Comparison of ENCODE assay signal across 17 cellular contexts in the genomic region with DNA sequence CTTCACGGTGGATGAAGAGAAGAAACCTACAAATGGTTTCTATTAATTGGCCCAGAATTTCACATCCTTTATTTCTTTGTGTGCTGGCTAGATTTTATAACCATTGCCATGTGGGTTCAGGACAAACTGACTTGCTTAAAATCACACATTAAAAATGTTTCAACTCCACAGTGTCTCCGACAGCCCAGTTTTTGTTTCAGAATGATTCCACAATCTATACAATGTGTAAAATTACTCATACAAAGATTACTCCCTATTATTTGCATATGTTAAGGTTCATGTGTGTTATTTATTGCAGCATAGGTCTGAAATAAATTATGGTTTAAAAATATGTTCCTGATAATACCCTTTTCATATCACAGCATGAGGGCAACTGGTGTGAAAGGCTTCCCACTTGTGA. TPM values are rescaled to one million over a fixed set of nuclear protein-coding genes. Genes with fewer than 3 reads are reported as not detected.
DNase-seq lines count a peak whose midpoint lies in the region; ATAC-seq, FAIRE-seq and TF ChIP-seq lines count a peak whose summit lies in the region.
"Had no signal": no experiment of that assay in that cellular context is flagged by ENCODE, and none has a peak within 500 bp of the region (broad histone marks: within the 10 kb centered on the region; RNA-seq: fewer than 3 reads in every experiment).

No MANE protein-coding gene starts in this region.

- no peak overlapping the region for H3K4me3 ChIP-seq in upper lobe of right lung
- H3K4me3 ChIP-seq: mucosa of descending colon, vagina had no signal

- no peak for TF ChIP-seq CTCF in upper lobe of right lung (IDR thresholded peaks at IDR 0.05)
- no peak for TF ChIP-seq CTCF in progenitor cell of endocrine pancreas (IDR thresholded peaks at IDR 0.05; ENCODE audit: unreplicated experiment)

- no peak overlapping the region for H3K27ac ChIP-seq in upper lobe of right lung
- H3K27ac ChIP-seq: KMS-11, vagina had no signal

- no peak overlapping the region for H3K27ac Mint-ChIP-seq in T-helper 2 cell treated with Interferon-gamma antibody and Interleukin-4, amounts not matched to agents 5 μg/mL and 100 μg/mL, for 36 hours
- H3K27ac Mint-ChIP-seq in progenitor cell of endocrine pancreas: no peak overlapping the region
- H3K27ac Mint-ChIP-seq: activated CD8-positive, alpha-beta memory T cell treated with anti-CD3 and anti-CD28 coated beads, Interleukin-2, amount 10 ng/mL, durations not matched to agents 7 days and 5 days; dendritic cell treated with granulocyte-macrophage colony-stimulating factor and Interleukin-4, amounts not matched to agents 40 ng/mL and 50 ng/mL, for 4 days; stimulated activated effector memory CD8-positive, alpha-beta T cell treated with anti-CD3 and anti-CD28 coated beads, Interleukin-12 subunit alpha, Interleukin-12 subunit beta, amount 100 ng/mL, for 72 hours had no signal

- H3K36me3 ChIP-seq in upper lobe of right lung: no peaks in the 10 kb centered on the region
- H3K36me3 ChIP-seq: vagina had no signal

- intact Hi-C loops in upper lobe of right lung (cut with DNase I): no loop called here

- no peak overlapping the region for H3K4me3 Mint-ChIP-seq in T-helper 2 cell treated with Interferon-gamma antibody and Interleukin-4, amounts not matched to agents 5 μg/mL and 100 μg/mL, for 36 hours
- H3K4me3 Mint-ChIP-seq in progenitor cell of endocrine pancreas (ENCODE audit: low read depth): no peak overlapping the region
- H3K4me3 Mint-ChIP-seq: activated CD8-positive, alpha-beta memory T cell treated with anti-CD3 and anti-CD28 coated beads, Interleukin-2, amount 10 ng/mL, durations not matched to agents 7 days and 5 days; dendritic cell treated with granulocyte-macrophage colony-stimulating factor and Interleukin-4, amounts not matched to agents 40 ng/mL and 50 ng/mL, for 4 days; stimulated activated effector memory CD8-positive, alpha-beta T cell treated with anti-CD3 and anti-CD28 coated beads, Interleukin-12 subunit alpha, Interleukin-12 subunit beta, amount 100 ng/mL, for 72 hours had no signal

- FAIRE-seq in GM18507 (lab: Jason Lieb, UNC): peak; percentile 45

- no peaks in the 10 kb centered on the region for H3K4me1 ChIP-seq in upper lobe of right lung
- H3K4me1 ChIP-seq: vagina had no signal

- no peaks in the 10 kb centered on the region for H3K9me3 Mint-ChIP-seq in T-helper 2 cell treated with Interferon-gamma antibody and Interleukin-4, amounts not matched to agents 5 μg/mL and 100 μg/mL, for 36 hours
- H3K9me3 Mint-ChIP-seq in progenitor cell of endocrine pancreas (ENCODE audit: low read depth): no peaks in the 10 kb centered on the region
- H3K9me3 Mint-ChIP-seq: dendritic cell treated with granulocyte-macrophage colony-stimulating factor and Interleukin-4, amounts not matched to agents 40 ng/mL and 50 ng/mL, for 4 days; stimulated activated effector memory CD8-positive, alpha-beta T cell treated with anti-CD3 and anti-CD28 coated beads, Interleukin-12 subunit alpha, Interleukin-12 subunit beta, amount 100 ng/mL, for 72 hours had no signal

- H3K27me3 ChIP-seq in upper lobe of right lung: no peaks in the 10 kb centered on the region
- H3K27me3 ChIP-seq: vagina had no signal

- H3K27me3 Mint-ChIP-seq in T-helper 2 cell treated with Interferon-gamma antibody and Interleukin-4, amounts not matched to agents 5 μg/mL and 100 μg/mL, for 36 hours (ENCODE audit: low read depth): peaks cover 9% of the 10 kb centered on the region
- peaks cover 4% of the 10 kb centered on the region for H3K27me3 Mint-ChIP-seq in progenitor cell of endocrine pancreas

- DNase-seq in GM18507 (ENCODE audit: extremely low spot score, insufficient read length, low read depth): no peak
- no peak for DNase-seq in T-helper 2 cell treated with Interferon-gamma antibody and Interleukin-4, amounts not matched to agents 5 μg/mL and 100 μg/mL, for 36 hours (ENCODE audit: low spot score)
- no peak for DNase-seq in upper lobe of right lung
- DNase-seq in progenitor cell of endocrine pancreas (ENCODE audit: low spot score, unreplicated experiment): no peak
- DNase-seq in T1000 (lab: John Stamatoyannopoulos, UW): no peak
- DNase-seq: activated CD8-positive, alpha-beta memory T cell treated with anti-CD3 and anti-CD28 coated beads, Interleukin-2, amount 10 ng/mL, durations not matched to agents 7 days and 5 days; HCEC 1CT; mucosa of descending colon; NCI-H1930; SIG-M5 had no signal

- ATAC-seq in GM19467 (IDR thresholded peaks at IDR 0.05; ENCODE audit: unreplicated experiment): peak; percentile 75
- peak; percentile 72 for ATAC-seq in HG02798 (IDR thresholded peaks at IDR 0.05; ENCODE audit: poor library complexity, unreplicated experiment)
- ATAC-seq in HG03342 (IDR thresholded peaks at IDR 0.05; ENCODE audit: unreplicated experiment): peak; percentile 75
- ATAC-seq in upper lobe of right lung: no peak
- ATAC-seq: activated CD8-positive, alpha-beta memory T cell treated with anti-CD3 and anti-CD28 coated beads, Interleukin-2, amount 10 ng/mL, durations not matched to agents 7 days and 5 days; mucosa of descending colon; stimulated activated effector memory CD8-positive, alpha-beta T cell treated with anti-CD3 and anti-CD28 coated beads, Interleukin-12 subunit alpha, Interleukin-12 subunit beta, amount 100 ng/mL, for 72 hours had no signal

- H3K9me3 ChIP-seq in upper lobe of right lung: no peaks in the 10 kb centered on the region
- H3K9me3 ChIP-seq: mucosa of descending colon, vagina had no signal

- H3K4me1 Mint-ChIP-seq in T-helper 2 cell treated with Interferon-gamma antibody and Interleukin-4, amounts not matched to agents 5 μg/mL and 100 μg/mL, for 36 hours (ENCODE audit: low read depth): no peaks in the 10 kb centered on the region
- H3K4me1 Mint-ChIP-seq in progenitor cell of endocrine pancreas (ENCODE audit: low read depth): peaks cover 7% of the 10 kb centered on the region
- H3K4me1 Mint-ChIP-seq: activated CD8-positive, alpha-beta memory T cell treated with anti-CD3 and anti-CD28 coated beads, Interleukin-2, amount 10 ng/mL, durations not matched to agents 7 days and 5 days; stimulated activated effector memory CD8-positive, alpha-beta T cell treated with anti-CD3 and anti-CD28 coated beads, Interleukin-12 subunit alpha, Interleukin-12 subunit beta, amount 100 ng/mL, for 72 hours had no signal

- no peaks in the 10 kb centered on the region for H3K36me3 Mint-ChIP-seq in T-helper 2 cell treated with Interferon-gamma antibody and Interleukin-4, amounts not matched to agents 5 μg/mL and 100 μg/mL, for 36 hours (ENCODE audit: low read depth)
- no peaks in the 10 kb centered on the region for H3K36me3 Mint-ChIP-seq in progenitor cell of endocrine pancreas (ENCODE audit: insufficient read depth)
- H3K36me3 Mint-ChIP-seq: activated CD8-positive, alpha-beta memory T cell treated with anti-CD3 and anti-CD28 coated beads, Interleukin-2, amount 10 ng/mL, durations not matched to agents 7 days and 5 days; stimulated activated effector memory CD8-positive, alpha-beta T cell treated with anti-CD3 and anti-CD28 coated beads, Interleukin-12 subunit alpha, Interleukin-12 subunit beta, amount 100 ng/mL, for 72 hours had no signal

RNA-seq across cellular contexts. Expression of gene DCHS2, which starts 20.6 kb away (rescaled TPM):
- total RNA-seq in upper lobe of right lung (0.32 TPM), progenitor cell of endocrine pancreas (0.43 and 0.64 TPM in 2 replicates)
- total RNA-seq: activated CD8-positive, alpha-beta memory T cell treated with anti-CD3 and anti-CD28 coated beads, Interleukin-2, amount 10 ng/mL, durations not matched to agents 7 days and 5 days had no signal
